Comparison of ENCODE assay signal across 26 cellular contexts in the genomic region with DNA sequence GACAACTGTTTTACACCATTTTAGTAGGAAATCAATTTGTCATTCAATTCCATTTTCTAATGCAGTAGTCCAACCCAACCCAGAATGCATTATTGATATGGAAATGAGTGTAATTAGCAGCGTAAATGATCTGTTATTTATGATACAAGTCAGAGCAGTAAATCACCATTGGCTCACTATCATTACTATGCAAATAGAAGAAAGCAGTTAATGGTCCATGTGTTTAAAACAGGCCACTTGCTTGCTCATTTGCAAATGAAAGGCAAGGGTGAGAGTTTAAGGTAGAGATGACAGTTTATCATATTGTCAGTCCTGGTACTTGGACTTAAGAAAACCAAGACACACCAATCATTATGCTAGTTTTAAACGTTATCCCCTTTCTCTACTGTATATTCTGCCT.
"Had no signal": no experiment of that assay in that cellular context is flagged by ENCODE, and none has a peak within 500 bp of the region (broad histone marks: within the 10 kb centered on the region; RNA-seq: fewer than 3 reads in every experiment).

No MANE protein-coding gene starts in this region.

- H3K27me3 Mint-ChIP-seq: activated CD4-positive, alpha-beta T cell treated with anti-CD3 and anti-CD28 coated beads for 36 hours; activated CD8-positive, alpha-beta memory T cell treated with anti-CD3 and anti-CD28 coated beads, Interleukin-2, amount 10 ng/mL, durations not matched to agents 7 days and 5 days; progenitor cell of endocrine pancreas; stimulated activated naive CD8-positive, alpha-beta T cell treated with anti-CD3 and anti-CD28 coated beads, Interleukin-15, Interleukin-2, amounts not matched to agents 100 ng/mL and 50 ng/mL, for 24 hours had no signal

- DNase-seq: activated CD4-positive, alpha-beta T cell treated with anti-CD3 and anti-CD28 coated beads for 36 hours; activated CD4-positive, CD25-positive, alpha-beta regulatory T cell; activated CD8-positive, alpha-beta memory T cell treated with anti-CD3 and anti-CD28 coated beads, Interleukin-2, amount 10 ng/mL, durations not matched to agents 7 days and 5 days; activated CD8-positive, alpha-beta T cell treated with anti-CD3 and anti-CD28 coated beads, Interleukin-2, amount 10 ng/mL, durations not matched to agents 7 days and 5 days; activated naive CD4-positive, alpha-beta T cell; activated T-cell treated with anti-CD3 and anti-CD28 coated beads for 4 hours; activated T-cell treated with anti-CD3 and anti-CD28 coated beads, Interleukin-2, amount 50 U/mL, for 72 hours; dermis blood vessel endothelial cell; effector CD8-positive, alpha-beta T cell; gastrocnemius medialis; glutamatergic neuron; immature natural killer cell; kidney; left colon; mammary epithelial cell; nephron progenitor cell; ovary; right lobe of liver; stimulated activated CD4-positive, alpha-beta T cell treated with anti-CD3 and anti-CD28 coated beads, Interleukin-4, amount 100 ng/mL, for 1 hour; trophoblast cell; uterus had no signal

- H3K36me3 Mint-ChIP-seq: activated CD8-positive, alpha-beta memory T cell treated with anti-CD3 and anti-CD28 coated beads, Interleukin-2, amount 10 ng/mL, durations not matched to agents 7 days and 5 days; activated naive CD4-positive, alpha-beta T cell treated with anti-CD3 and anti-CD28 coated beads, Interleukin-2, amount 50 U/mL, for 72 hours; immature natural killer cell had no signal

- H3K9me3 Mint-ChIP-seq: stimulated activated naive CD8-positive, alpha-beta T cell treated with anti-CD3 and anti-CD28 coated beads, Interleukin-15, Interleukin-2, amounts not matched to agents 100 ng/mL and 50 ng/mL, for 24 hours had no signal

- H3K4me1 Mint-ChIP-seq: activated CD4-positive, alpha-beta T cell treated with anti-CD3 and anti-CD28 coated beads for 36 hours; activated CD8-positive, alpha-beta memory T cell treated with anti-CD3 and anti-CD28 coated beads, Interleukin-2, amount 10 ng/mL, durations not matched to agents 7 days and 5 days; immature natural killer cell; nephron progenitor cell had no signal

- H3K4me3 Mint-ChIP-seq: activated CD4-positive, alpha-beta T cell treated with anti-CD3 and anti-CD28 coated beads for 36 hours; activated CD8-positive, alpha-beta memory T cell treated with anti-CD3 and anti-CD28 coated beads, Interleukin-2, amount 10 ng/mL, durations not matched to agents 7 days and 5 days; activated CD8-positive, alpha-beta T cell treated with anti-CD3 and anti-CD28 coated beads, Interleukin-2, amount 10 ng/mL, durations not matched to agents 7 days and 5 days; activated T-cell treated with anti-CD3 and anti-CD28 coated beads, Interleukin-2, amount 50 U/mL, for 72 hours; immature natural killer cell; nephron progenitor cell; stimulated activated naive CD8-positive, alpha-beta T cell treated with anti-CD3 and anti-CD28 coated beads, Interleukin-15, Interleukin-2, amounts not matched to agents 100 ng/mL and 50 ng/mL, for 24 hours had no signal

- FAIRE-seq: colon, endometrium, kidney had no signal

- H3K27ac Mint-ChIP-seq: activated CD4-positive, alpha-beta T cell treated with anti-CD3 and anti-CD28 coated beads for 36 hours; activated CD8-positive, alpha-beta memory T cell treated with anti-CD3 and anti-CD28 coated beads, Interleukin-2, amount 10 ng/mL, durations not matched to agents 7 days and 5 days; activated CD8-positive, alpha-beta T cell treated with anti-CD3 and anti-CD28 coated beads, Interleukin-2, amount 10 ng/mL, durations not matched to agents 7 days and 5 days; activated naive CD4-positive, alpha-beta T cell treated with anti-CD3 and anti-CD28 coated beads, Interleukin-2, amount 50 U/mL, for 72 hours; activated T-cell treated with anti-CD3 and anti-CD28 coated beads, Interleukin-2, amount 50 U/mL, for 72 hours; immature natural killer cell; nephron progenitor cell; stimulated activated naive CD8-positive, alpha-beta T cell treated with anti-CD3 and anti-CD28 coated beads, Interleukin-15, Interleukin-2, amounts not matched to agents 100 ng/mL and 50 ng/mL, for 24 hours had no signal
